Comparison of ENCODE assay signal across 13 cellular contexts in the genomic region with DNA sequence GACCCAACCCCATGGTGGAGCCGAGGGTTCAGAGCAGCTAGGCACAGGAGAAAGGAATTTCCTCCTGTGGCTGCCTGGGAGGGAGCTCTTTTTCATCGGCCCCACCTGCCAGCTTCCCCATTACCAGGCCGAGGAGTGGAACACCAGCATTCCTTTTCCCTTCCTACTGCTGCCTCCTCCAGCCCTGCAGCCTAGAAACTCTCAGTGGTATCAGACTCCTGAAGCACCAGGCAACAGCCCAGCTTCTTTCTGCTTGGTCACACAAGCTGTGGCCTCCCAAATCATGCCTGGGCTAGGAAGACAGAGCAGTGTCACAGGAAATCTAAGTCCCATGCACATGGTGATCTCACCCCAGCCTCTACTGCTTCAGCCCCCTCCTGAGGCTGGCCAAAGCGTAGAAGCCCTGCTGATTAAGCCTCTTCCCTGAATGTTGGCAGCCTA. TPM values are rescaled to one million over a fixed set of nuclear protein-coding genes. Genes with fewer than 3 reads are reported as not detected.
DNase-seq lines count a peak whose midpoint lies in the region; ATAC-seq lines count a peak whose summit lies in the region.
"Had no signal": no experiment of that assay in that cellular context is flagged by ENCODE, and none has a peak within 500 bp of the region (broad histone marks: within the 10 kb centered on the region; RNA-seq: fewer than 3 reads in every experiment).

No MANE protein-coding gene starts in this region.

- peak overlapping the region in 13 of 21 experiments; percentile 10 to 65 (median 44) for H3K27ac ChIP-seq in skin epidermis
- H3K27ac ChIP-seq: RWPE1 had no signal

- intact Hi-C loops in activated CD4-positive, alpha-beta T cell treated with anti-CD3 and anti-CD28 coated beads, Interleukin-2, amount 10 ng/mL, durations not matched to agents 24 days and 14 days (cut with micrococcal nuclease) = loop anchor here (1.0 kb wide), 1 partner anchor 83 kb away; no protein-coding TSS in a partner anchor

- H3K4me3 ChIP-seq in skin epidermis = peak overlapping the region in 2 of 7 experiments; percentile 7 to 16
- H3K4me3 ChIP-seq: gastroesophageal sphincter had no signal

- peak overlapping the region; percentile 53 for H3K4me3 Mint-ChIP-seq in activated CD4-positive, alpha-beta T cell treated with anti-CD3 and anti-CD28 coated beads, Interleukin-2, amount 10 ng/mL, durations not matched to agents 24 days and 14 days

- no peak overlapping the region for H3K27ac Mint-ChIP-seq in activated CD4-positive, alpha-beta T cell treated with anti-CD3 and anti-CD28 coated beads, Interleukin-2, amount 10 ng/mL, durations not matched to agents 24 days and 14 days

- peaks cover 32% of the 10 kb centered on the region for H3K4me1 Mint-ChIP-seq in activated CD4-positive, alpha-beta T cell treated with anti-CD3 and anti-CD28 coated beads, Interleukin-2, amount 10 ng/mL, durations not matched to agents 24 days and 14 days

- H3K27me3 Mint-ChIP-seq in activated CD4-positive, alpha-beta T cell treated with anti-CD3 and anti-CD28 coated beads, Interleukin-2, amount 10 ng/mL, durations not matched to agents 24 days and 14 days = peaks cover 41% of the 10 kb centered on the region

- peak; percentile 60 for DNase-seq in activated CD4-positive, alpha-beta T cell treated with anti-CD3 and anti-CD28 coated beads, Interleukin-2, amount 10 ng/mL, durations not matched to agents 24 days and 14 days
- no peak for DNase-seq in activated CD4-positive, alpha-beta T cell treated with anti-CD3 and anti-CD28 coated beads for 4 hours
- DNase-seq in MV-4-11 (lab: John Stamatoyannopoulos, UW) (peak; percentile 35), midbrain (lab: John Stamatoyannopoulos, UW) (no peak)
- DNase-seq: NCI-H2227 treated with DMSO at 0.1 percent for 48 hours, occipital lobe had no signal

- ATAC-seq in esophagus mucosa (peak; percentile 20), GM21447 (IDR thresholded peaks at IDR 0.05; ENCODE audit: unreplicated experiment) (no peak), GM19395 (IDR thresholded peaks at IDR 0.05; ENCODE audit: unreplicated experiment) (no peak)

- no peaks in the 10 kb centered on the region for H3K9me3 Mint-ChIP-seq in activated CD4-positive, alpha-beta T cell treated with anti-CD3 and anti-CD28 coated beads, Interleukin-2, amount 10 ng/mL, durations not matched to agents 24 days and 14 days

- H3K36me3 Mint-ChIP-seq in activated CD4-positive, alpha-beta T cell treated with anti-CD3 and anti-CD28 coated beads, Interleukin-2, amount 10 ng/mL, durations not matched to agents 24 days and 14 days (ENCODE audit: low read depth) = no peaks in the 10 kb centered on the region

RNA-seq across cellular contexts. Expression of a gene that starts 30.1 kb away (rescaled TPM):
- total RNA-seq in activated CD4-positive, alpha-beta T cell treated with anti-CD3 and anti-CD28 coated beads, Interleukin-2, amount 10 ng/mL, durations not matched to agents 24 days and 14 days = 0.19 and 0.21 TPM in 2 replicates
- total RNA-seq in esophagus mucosa = 0.20 TPM
- total RNA-seq: MCF 10A had no signal

Comparison
In these comparisons a context has a peak if more than half of its experiments do, and no peak if none do; other contexts are left out.
1. DNase-seq: peak in activated CD4-positive, alpha-beta T cell treated with anti-CD3 and anti-CD28 coated beads, Interleukin-2, amount 10 ng/mL, durations not matched to agents 24 days and 14 days (single experiment) and MV-4-11 (single experiment); none in activated CD4-positive, alpha-beta T cell treated with anti-CD3 and anti-CD28 coated beads for 4 hours (0 of 2) and midbrain (single experiment).